Comparison of ENCODE assay signal across 9 cellular contexts in the genomic region with DNA sequence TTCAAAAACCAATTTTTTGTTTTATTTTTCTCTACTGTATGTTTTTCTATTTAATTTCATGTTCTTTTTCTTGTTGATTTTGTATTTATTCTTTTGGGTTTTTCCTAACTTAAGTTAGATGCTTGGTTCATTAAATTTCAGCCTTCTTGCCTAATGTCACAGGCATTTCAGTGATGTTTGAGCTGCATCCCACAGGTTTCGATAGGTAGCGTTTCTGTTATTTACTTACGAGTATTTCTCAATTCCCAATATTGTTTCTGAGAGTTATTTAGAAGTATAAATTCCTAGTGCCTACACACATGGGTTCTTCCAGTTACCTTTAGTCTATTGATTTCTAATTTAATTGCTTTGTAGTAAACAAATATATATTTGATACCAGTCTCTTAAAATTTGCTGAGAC.
"Had no signal": no experiment of that assay in that cellular context is flagged by ENCODE, and none has a peak within 500 bp of the region (broad histone marks: within the 10 kb centered on the region; RNA-seq: fewer than 3 reads in every experiment).

No MANE protein-coding gene starts in this region.

- H3K4me3 ChIP-seq: GM23338, K562 had no signal

- ATAC-seq: GM23338, K562 had no signal

- H2AFZ ChIP-seq: GM23338 had no signal

- FAIRE-seq: H1, H54, HTR-8/SVneo, K562 had no signal

- H3K4me2 ChIP-seq: GM23338 had no signal

- DNase-seq: H9, HCEC 1CT, IMR-90, KG1 had no signal
